In the genomic region with DNA sequence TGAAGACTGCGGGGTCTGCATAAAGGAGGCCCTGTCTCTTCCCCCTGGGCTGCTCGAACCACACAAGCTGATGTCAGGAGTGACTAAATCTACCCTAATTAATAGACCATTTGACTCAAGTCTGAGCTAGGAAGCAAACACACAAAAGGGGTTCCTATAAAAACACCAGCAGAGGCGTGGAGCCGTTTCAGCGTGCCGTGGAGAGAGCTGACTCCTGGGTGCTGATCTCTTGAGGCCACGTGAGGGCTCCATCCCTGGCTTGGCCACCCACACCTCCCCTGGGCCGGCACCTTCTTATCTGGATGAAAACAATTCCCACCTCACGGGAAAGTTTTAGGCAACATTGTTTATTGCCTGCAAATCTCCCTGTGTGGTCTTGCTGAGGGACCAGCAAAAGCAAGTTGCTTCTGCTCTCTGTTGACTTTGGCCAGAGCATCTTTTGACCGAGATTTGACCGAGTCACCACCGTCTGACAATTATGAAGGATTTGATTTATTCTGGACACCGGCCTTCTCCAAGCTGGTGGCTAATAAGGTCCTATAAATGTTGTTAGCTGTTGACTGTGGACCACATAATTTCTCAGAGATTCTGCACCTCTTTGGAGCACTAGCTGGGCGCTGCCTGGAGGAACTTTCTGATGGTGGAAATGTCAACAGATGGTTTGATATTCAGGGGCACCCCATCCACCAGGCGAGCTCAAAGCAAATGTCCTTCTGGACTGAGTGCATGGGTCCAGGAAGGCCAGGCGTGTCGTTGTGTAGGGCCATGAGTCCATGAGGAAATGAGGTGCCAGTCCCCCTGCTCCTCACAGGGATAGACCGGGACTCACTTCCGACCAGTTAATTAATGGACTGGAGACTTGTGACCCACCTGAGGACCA, we compare ENCODE assay signal across 7 cellular contexts.
DNase-seq lines count a peak whose midpoint lies in the region; ATAC-seq, FAIRE-seq and TF ChIP-seq lines count a peak whose summit lies in the region.
"Not testable (repeated sequence)": the region's sequence is repeated elsewhere in the genome, so short reads cannot be mapped to it uniquely, and the experiment has no call there.

No MANE protein-coding gene starts in this region.

- H3K9me3 ChIP-seq in K562 (replicated peaks; ENCODE audit: control insufficient read depth, insufficient read depth, low read depth, low read length); lower lobe of right lung: not testable (repeated sequence)

- not testable (repeated sequence) for H3K27ac Mint-ChIP-seq in CD14-positive monocyte

- POLR2A ChIA-PET in K562 (lab: Yijun Ruan, JAX) = not testable (repeated sequence)

- not testable (repeated sequence) for H3K4me1 ChIP-seq in K562 (replicated peaks in 1 of 2; ENCODE audit: control insufficient read depth in 2 of 2, insufficient read depth in 2 of 2, low read length in 2 of 2); lower lobe of right lung

- ATAC-seq in K562, lower lobe of right lung: not testable (repeated sequence)
- ATAC-seq in Right ventricle myocardium superior (ENCODE audit: poor library complexity) (peak; percentile 13), sciatic nerve (peak; percentile 93)

- not testable (repeated sequence) for H3K4me2 ChIP-seq in K562 (ENCODE audit: insufficient read depth, low read length)

- CTCF ChIA-PET in K562 (lab: Yijun Ruan, JAX; ENCODE audit: low intra/inter-chr PET ratio) = not testable (repeated sequence)

- H3K27me3 ChIP-seq in K562 (ENCODE audit: control insufficient read depth in 2 of 2, insufficient read depth in 2 of 2, low read length in 2 of 2) = peaks cover 0 to 19% of the 10 kb centered on the region in 2 experiments; a peak in 3 of 5 replicates
- H3K27me3 ChIP-seq in lower lobe of right lung (ENCODE audit: low read depth) = not testable (repeated sequence)

- H3K36me3 Mint-ChIP-seq in CD14-positive monocyte = not testable (repeated sequence)

- H4K20me1 ChIP-seq in K562 (replicated peaks; ENCODE audit: control insufficient read depth, insufficient read depth, low read length) = not testable (repeated sequence)

- H3K27me3 Mint-ChIP-seq in CD14-positive monocyte (ENCODE audit: low read depth in 3 of 3) = not testable (repeated sequence)

- not testable (repeated sequence) for H3K9ac ChIP-seq in K562 (ENCODE audit: insufficient read depth in 1 of 2, low read depth in 2 of 2, low read length in 2 of 2)

- DNase-seq in CD14-positive monocyte (ENCODE audit: low spot score) = peak; percentile 18
- not testable (repeated sequence) for DNase-seq in K562 (ENCODE audit: extremely low read depth in 1 of 4, low spot score in 3 of 4); Right ventricle myocardium superior; sciatic nerve (ENCODE audit: low spot score)
- DNase-seq in ecto neural progenitor cell (ENCODE audit: low spot score) = peak; percentile 10
- peak; percentile 22 for DNase-seq in islet precursor cell
- DNase-seq in lower lobe of right lung = peak; percentile 28

- not testable (repeated sequence) for H3K4me3 Mint-ChIP-seq in CD14-positive monocyte

- WGBS in K562 (ENCODE audit: insufficient coverage, low coverage, missing lambda C conversion rate) = 6% methylated on average over 16 of the region's 19 CpGs

- not testable (repeated sequence) for BruUV-seq in K562 (replicated peaks; lab: Mats Ljungman, UMichigan)

- H3K36me3 ChIP-seq in K562 (ENCODE audit: control insufficient read depth, insufficient read depth, low read length); lower lobe of right lung: not testable (repeated sequence)

- peaks cover 32% of the 10 kb centered on the region for H3K4me1 Mint-ChIP-seq in CD14-positive monocyte

- not testable (repeated sequence) for H3K4me3 ChIP-seq in K562, lower lobe of right lung

- not testable (repeated sequence) for H2AFZ ChIP-seq in K562 (ENCODE audit: low read depth, low read length)

- not testable (repeated sequence) for FAIRE-seq in K562 (lab: Jason Lieb, UNC)

- H3K9me1 ChIP-seq in K562 (ENCODE audit: control insufficient read depth, insufficient read depth, low read length) = not testable (repeated sequence)

- TF ChIP-seq EP300 in K562 (IDR thresholded peaks at IDR 0.05; ENCODE audit: low read length) = not testable (repeated sequence)

- not testable (repeated sequence) for TF ChIP-seq CTCF in CD14-positive monocyte (IDR thresholded peaks at IDR 0.05); K562 (IDR thresholded peaks at IDR 0.05 in 2 of 3, conservative IDR thresholded peaks at IDR 0.05 in 1 of 3; ENCODE audit: insufficient read depth in 2 of 3, low read depth in 1 of 3, low read length in 3 of 3); lower lobe of right lung (IDR thresholded peaks at IDR 0.05)

- H3K9me3 Mint-ChIP-seq in CD14-positive monocyte = not testable (repeated sequence)

- in situ Hi-C loops in K562 (cut with MboI) = not testable (repeated sequence)

- H3K79me2 ChIP-seq in K562 (ENCODE audit: control insufficient read depth, insufficient read depth, low read length) = not testable (repeated sequence)

- intact Hi-C loops in CD14-positive monocyte (cut with micrococcal nuclease); K562 (cut with micrococcal nuclease); Right ventricle myocardium superior (cut with DNase I); lower lobe of right lung (cut with DNase I); sciatic nerve (cut with DNase I): not testable (repeated sequence)

- H3K27ac ChIP-seq in K562 (ENCODE audit: extremely low read depth, low read depth, low read length); lower lobe of right lung: not testable (repeated sequence)

- not testable (repeated sequence) for TF ChIP-seq RAD21 in K562 (CRISPR knock-in tag; conservative IDR thresholded peaks at IDR 0.05 in 1 of 2, IDR thresholded peaks at IDR 0.05 in 1 of 2)

- TF ChIP-seq POLR2A in K562 (conservative IDR thresholded peaks at IDR 0.05) = not testable (repeated sequence)

TF ChIP-seq in K562, 482 proteins besides CTCF, POLR2A, EP300 and RAD21:
- TF ChIP-seq, protein P1, sequence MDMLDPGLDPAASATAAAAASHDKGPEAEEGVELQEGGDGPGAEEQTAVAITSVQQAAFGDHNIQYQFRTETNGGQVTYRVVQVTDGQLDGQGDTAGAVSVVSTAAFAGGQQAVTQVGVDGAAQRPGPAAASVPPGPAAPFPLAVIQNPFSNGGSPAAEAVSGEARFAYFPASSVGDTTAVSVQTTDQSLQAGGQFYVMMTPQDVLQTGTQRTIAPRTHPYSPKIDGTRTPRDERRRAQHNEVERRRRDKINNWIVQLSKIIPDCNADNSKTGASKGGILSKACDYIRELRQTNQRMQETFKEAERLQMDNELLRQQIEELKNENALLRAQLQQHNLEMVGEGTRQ (CRISPR knock-in tag; IDR thresholded peaks at IDR 0.05) = peak; percentile 35; the same call in 1 of the 2 replicates
